In the genomic region with DNA sequence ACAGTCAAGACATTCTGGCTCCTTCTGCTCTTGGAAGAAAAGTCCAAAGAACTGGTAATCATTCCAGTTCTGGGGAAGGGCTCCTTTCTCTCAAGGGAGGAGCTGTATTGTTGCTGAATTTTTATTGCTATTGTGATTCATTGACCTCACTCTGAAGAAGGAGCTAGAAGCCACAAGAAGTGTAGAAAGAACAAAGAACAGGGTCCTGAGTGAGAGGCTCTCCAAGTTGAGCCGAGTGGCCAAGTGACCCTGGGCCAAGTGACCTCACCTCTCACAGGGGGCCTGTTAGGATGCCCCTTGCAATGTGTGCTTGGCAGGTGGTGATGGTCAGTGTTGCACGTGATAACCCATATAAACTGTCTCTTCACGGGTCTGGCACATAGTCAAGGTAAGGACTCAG, we compare ENCODE assay signal across 19 cellular contexts.
DNase-seq lines count a peak whose midpoint lies in the region; ATAC-seq, FAIRE-seq and TF ChIP-seq lines count a peak whose summit lies in the region.
"Had no signal": no experiment of that assay in that cellular context is flagged by ENCODE, and none has a peak within 500 bp of the region (broad histone marks: within the 10 kb centered on the region; RNA-seq: fewer than 3 reads in every experiment).

No MANE protein-coding gene starts in this region.

- peaks cover 28% of the 10 kb centered on the region for H3K27me3 Mint-ChIP-seq in astrocyte (ENCODE audit: low read depth, unreplicated experiment)

- no peak overlapping the region for H3K27ac Mint-ChIP-seq in astrocyte (ENCODE audit: unreplicated experiment)
- H3K27ac Mint-ChIP-seq: CD4-positive, alpha-beta T cell had no signal

- H3K4me1 Mint-ChIP-seq in astrocyte (ENCODE audit: low read depth, unreplicated experiment) = no peaks in the 10 kb centered on the region

- H3K9me3 Mint-ChIP-seq in astrocyte (ENCODE audit: unreplicated experiment) = peaks cover 2% of the 10 kb centered on the region
- H3K9me3 Mint-ChIP-seq: CD4-positive, alpha-beta T cell had no signal

- H3K4me3 ChIP-seq in astrocyte (ENCODE audit: insufficient read depth, low read depth, low read length) (no peak overlapping the region), fibroblast of the aortic adventitia (ENCODE audit: low read depth, low read length) (no peak overlapping the region)
- H3K4me3 ChIP-seq: A549, PC-9 had no signal

- no peaks in the 10 kb centered on the region for H3K36me3 Mint-ChIP-seq in astrocyte (ENCODE audit: low read depth, unreplicated experiment)

- in situ Hi-C loops in G401 (cut with HindIII; ENCODE audit: low sequenced_read_pairs) = no loop called here

- H3K4me1 ChIP-seq in astrocyte (ENCODE audit: insufficient read depth, low read length) = peaks cover 17% of the 10 kb centered on the region
- H3K4me1 ChIP-seq: Caco-2 had no signal

- TF ChIP-seq CTCF in astrocyte (IDR thresholded peaks at IDR 0.05; ENCODE audit: insufficient read depth, low read depth, low read length) (no peak), fibroblast of the aortic adventitia (IDR thresholded peaks at IDR 0.05; ENCODE audit: insufficient read depth, low read length) (no peak)

- no peaks in the 10 kb centered on the region for H3K79me2 ChIP-seq in astrocyte (ENCODE audit: insufficient read depth, low read length)

- no peak overlapping the region for H3K4me2 ChIP-seq in astrocyte (ENCODE audit: low read length)
- H3K4me2 ChIP-seq: A549, PC-9 had no signal

- H3K9ac ChIP-seq in astrocyte (ENCODE audit: low read length) = no peak overlapping the region

- H2AFZ ChIP-seq in astrocyte (ENCODE audit: low read depth, low read length) = no peak overlapping the region
- H2AFZ ChIP-seq: PC-9 had no signal

- no peak overlapping the region for H3K4me3 Mint-ChIP-seq in astrocyte (ENCODE audit: unreplicated experiment)
- H3K4me3 Mint-ChIP-seq: CD4-positive, alpha-beta T cell had no signal

- H3K27ac ChIP-seq in astrocyte (ENCODE audit: low read depth, low read length) = no peak overlapping the region
- H3K27ac ChIP-seq: A549, PC-9 had no signal

- H3K9me3 ChIP-seq in astrocyte (ENCODE audit: insufficient read depth, low read depth, low read length) = no peaks in the 10 kb centered on the region
- H3K9me3 ChIP-seq: A549, Caco-2 had no signal

- H4K20me1 ChIP-seq in astrocyte (ENCODE audit: insufficient read depth, low read length) = no peaks in the 10 kb centered on the region

- no peak for ATAC-seq in HG03196 (IDR thresholded peaks at IDR 0.05; ENCODE audit: unreplicated experiment)
- ATAC-seq: A549 had no signal

- no peak for FAIRE-seq in astrocyte (lab: Jason Lieb, UNC)
- FAIRE-seq: A549 had no signal

- peaks cover 5% of the 10 kb centered on the region for H3K27me3 ChIP-seq in astrocyte (ENCODE audit: insufficient read depth, low read length)

- H3K36me3 ChIP-seq in astrocyte (ENCODE audit: insufficient read depth, low read length) = no peaks in the 10 kb centered on the region

- DNase-seq in DMS53 (lab: John Stamatoyannopoulos, UW) (peak; percentile 69), LHCN-M2 (ENCODE audit: low read depth) (peak; percentile 30), astrocyte (ENCODE audit: low read depth) (peak; percentile 12), fibroblast of the aortic adventitia (ENCODE audit: low read depth) (peak; percentile 41), DMS114 treated with DMSO at 0.1 percent for 48 hours (lab: John Stamatoyannopoulos, UW; ENCODE audit: unreplicated experiment) (no peak), DMS 273 (lab: John Stamatoyannopoulos, UW; ENCODE audit: unreplicated experiment) (no peak), G401 (ENCODE audit: low spot score) (no peak)
- DNase-seq: Caco-2; CD4-positive, alpha-beta T cell; HCEC 1CT; KBM-7; NCI-H1436 treated with DMSO at 0.1 percent for 48 hours; NCI-H2029; NCI-H2171; NCI-H526; PC-9; SW 1271 had no signal

Comparison
In these comparisons a context has a peak if more than half of its experiments do, and no peak if none do; other contexts are left out.
1. DNase-seq: peak in DMS53 (single experiment), LHCN-M2 (single experiment), astrocyte (single experiment) and fibroblast of the aortic adventitia (single experiment); none in DMS114 treated with DMSO at 0.1 percent for 48 hours (single experiment), DMS 273 (single experiment) and G401 (single experiment).